ENCODE assay signal across 1 cellular context in the genomic region with DNA sequence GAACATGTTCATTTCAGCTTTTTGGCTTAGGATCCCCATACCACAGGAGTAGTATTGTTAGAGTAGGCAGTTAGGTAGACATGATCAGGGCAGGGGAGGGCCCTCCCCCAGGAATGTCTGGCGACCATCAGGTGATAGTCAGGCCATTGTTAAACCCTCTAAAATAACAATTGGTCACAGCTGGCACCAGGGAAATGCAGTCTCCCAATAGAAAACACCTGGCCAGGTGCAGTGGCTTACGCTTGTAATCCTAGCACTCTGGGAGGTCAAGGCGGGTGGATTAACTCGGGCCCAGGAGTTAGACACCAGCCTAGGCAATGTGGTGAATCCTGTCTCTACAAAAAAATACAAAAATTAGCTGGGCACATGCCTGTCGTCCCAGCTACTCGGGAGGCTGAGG.
TF ChIP-seq lines count a peak whose summit lies in the region.

No MANE protein-coding gene starts in this region.

TF ChIP-seq in GM23338, 12 proteins besides CTCF, POLR2A, EP300 and RAD21 (continued from another document):
- TF ChIP-seq, protein P1, sequence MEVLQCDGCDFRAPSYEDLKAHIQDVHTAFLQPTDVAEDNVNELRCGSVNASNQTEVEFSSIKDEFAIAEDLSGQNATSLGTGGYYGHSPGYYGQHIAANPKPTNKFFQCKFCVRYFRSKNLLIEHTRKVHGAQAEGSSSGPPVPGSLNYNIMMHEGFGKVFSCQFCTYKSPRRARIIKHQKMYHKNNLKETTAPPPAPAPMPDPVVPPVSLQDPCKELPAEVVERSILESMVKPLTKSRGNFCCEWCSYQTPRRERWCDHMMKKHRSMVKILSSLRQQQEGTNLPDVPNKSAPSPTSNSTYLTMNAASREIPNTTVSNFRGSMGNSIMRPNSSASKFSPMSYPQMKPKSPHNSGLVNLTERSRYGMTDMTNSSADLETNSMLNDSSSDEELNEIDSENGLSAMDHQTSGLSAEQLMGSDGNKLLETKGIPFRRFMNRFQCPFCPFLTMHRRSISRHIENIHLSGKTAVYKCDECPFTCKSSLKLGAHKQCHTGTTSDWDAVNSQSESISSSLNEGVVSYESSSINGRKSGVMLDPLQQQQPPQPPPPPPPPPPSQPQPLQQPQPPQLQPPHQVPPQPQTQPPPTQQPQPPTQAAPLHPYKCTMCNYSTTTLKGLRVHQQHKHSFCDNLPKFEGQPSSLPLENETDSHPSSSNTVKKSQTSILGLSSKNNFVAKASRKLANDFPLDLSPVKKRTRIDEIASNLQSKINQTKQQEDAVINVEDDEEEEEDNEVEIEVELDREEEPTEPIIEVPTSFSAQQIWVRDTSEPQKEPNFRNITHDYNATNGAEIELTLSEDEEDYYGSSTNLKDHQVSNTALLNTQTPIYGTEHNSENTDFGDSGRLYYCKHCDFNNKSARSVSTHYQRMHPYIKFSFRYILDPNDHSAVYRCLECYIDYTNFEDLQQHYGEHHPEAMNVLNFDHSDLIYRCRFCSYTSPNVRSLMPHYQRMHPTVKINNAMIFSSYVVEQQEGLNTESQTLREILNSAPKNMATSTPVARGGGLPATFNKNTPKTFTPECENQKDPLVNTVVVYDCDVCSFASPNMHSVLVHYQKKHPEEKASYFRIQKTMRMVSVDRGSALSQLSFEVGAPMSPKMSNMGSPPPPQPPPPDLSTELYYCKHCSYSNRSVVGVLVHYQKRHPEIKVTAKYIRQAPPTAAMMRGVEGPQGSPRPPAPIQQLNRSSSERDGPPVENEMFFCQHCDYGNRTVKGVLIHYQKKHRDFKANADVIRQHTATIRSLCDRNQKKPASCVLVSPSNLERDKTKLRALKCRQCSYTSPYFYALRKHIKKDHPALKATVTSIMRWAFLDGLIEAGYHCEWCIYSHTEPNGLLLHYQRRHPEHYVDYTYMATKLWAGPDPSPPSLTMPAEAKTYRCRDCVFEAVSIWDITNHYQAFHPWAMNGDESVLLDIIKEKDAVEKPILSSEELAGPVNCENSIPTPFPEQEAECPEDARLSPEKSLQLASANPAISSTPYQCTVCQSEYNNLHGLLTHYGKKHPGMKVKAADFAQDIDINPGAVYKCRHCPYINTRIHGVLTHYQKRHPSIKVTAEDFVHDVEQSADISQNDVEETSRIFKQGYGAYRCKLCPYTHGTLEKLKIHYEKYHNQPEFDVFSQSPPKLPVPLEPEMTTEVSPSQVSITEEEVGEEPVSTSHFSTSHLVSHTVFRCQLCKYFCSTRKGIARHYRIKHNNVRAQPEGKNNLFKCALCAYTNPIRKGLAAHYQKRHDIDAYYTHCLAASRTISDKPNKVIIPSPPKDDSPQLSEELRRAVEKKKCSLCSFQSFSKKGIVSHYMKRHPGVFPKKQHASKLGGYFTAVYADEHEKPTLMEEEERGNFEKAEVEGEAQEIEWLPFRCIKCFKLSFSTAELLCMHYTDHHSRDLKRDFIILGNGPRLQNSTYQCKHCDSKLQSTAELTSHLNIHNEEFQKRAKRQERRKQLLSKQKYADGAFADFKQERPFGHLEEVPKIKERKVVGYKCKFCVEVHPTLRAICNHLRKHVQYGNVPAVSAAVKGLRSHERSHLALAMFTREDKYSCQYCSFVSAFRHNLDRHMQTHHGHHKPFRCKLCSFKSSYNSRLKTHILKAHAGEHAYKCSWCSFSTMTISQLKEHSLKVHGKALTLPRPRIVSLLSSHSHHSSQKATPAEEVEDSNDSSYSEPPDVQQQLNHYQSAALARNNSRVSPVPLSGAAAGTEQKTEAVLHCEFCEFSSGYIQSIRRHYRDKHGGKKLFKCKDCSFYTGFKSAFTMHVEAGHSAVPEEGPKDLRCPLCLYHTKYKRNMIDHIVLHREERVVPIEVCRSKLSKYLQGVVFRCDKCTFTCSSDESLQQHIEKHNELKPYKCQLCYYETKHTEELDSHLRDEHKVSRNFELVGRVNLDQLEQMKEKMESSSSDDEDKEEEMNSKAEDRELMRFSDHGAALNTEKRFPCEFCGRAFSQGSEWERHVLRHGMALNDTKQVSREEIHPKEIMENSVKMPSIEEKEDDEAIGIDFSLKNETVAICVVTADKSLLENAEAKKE (CRISPR knock-in tag; IDR thresholded peaks at IDR 0.05), result no peak
- TF ChIP-seq EZH2phosphoT487 (IDR thresholded peaks at IDR 0.05; ENCODE audit: unreplicated experiment) (no peak), NANOG (IDR thresholded peaks at IDR 0.05; ENCODE audit: borderline replicate concordance) (peak; percentile 98), ZNF114 (CRISPR knock-in tag; IDR thresholded peaks at IDR 0.05) (no peak), CREB1 (CRISPR knock-in tag; IDR thresholded peaks at IDR 0.05; ENCODE audit: low read depth) (peak; percentile 67), POLR2AphosphoS5 (IDR thresholded peaks at IDR 0.05; ENCODE audit: low read depth) (peak; percentile 95), JUNB (IDR thresholded peaks at IDR 0.05; ENCODE audit: unreplicated experiment) (no peak)
- TF ChIP-seq, protein P2, sequence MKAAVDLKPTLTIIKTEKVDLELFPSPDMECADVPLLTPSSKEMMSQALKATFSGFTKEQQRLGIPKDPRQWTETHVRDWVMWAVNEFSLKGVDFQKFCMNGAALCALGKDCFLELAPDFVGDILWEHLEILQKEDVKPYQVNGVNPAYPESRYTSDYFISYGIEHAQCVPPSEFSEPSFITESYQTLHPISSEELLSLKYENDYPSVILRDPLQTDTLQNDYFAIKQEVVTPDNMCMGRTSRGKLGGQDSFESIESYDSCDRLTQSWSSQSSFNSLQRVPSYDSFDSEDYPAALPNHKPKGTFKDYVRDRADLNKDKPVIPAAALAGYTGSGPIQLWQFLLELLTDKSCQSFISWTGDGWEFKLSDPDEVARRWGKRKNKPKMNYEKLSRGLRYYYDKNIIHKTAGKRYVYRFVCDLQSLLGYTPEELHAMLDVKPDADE (IDR thresholded peaks at IDR 0.05), result peak; percentile 71
- TF ChIP-seq, protein P3, sequence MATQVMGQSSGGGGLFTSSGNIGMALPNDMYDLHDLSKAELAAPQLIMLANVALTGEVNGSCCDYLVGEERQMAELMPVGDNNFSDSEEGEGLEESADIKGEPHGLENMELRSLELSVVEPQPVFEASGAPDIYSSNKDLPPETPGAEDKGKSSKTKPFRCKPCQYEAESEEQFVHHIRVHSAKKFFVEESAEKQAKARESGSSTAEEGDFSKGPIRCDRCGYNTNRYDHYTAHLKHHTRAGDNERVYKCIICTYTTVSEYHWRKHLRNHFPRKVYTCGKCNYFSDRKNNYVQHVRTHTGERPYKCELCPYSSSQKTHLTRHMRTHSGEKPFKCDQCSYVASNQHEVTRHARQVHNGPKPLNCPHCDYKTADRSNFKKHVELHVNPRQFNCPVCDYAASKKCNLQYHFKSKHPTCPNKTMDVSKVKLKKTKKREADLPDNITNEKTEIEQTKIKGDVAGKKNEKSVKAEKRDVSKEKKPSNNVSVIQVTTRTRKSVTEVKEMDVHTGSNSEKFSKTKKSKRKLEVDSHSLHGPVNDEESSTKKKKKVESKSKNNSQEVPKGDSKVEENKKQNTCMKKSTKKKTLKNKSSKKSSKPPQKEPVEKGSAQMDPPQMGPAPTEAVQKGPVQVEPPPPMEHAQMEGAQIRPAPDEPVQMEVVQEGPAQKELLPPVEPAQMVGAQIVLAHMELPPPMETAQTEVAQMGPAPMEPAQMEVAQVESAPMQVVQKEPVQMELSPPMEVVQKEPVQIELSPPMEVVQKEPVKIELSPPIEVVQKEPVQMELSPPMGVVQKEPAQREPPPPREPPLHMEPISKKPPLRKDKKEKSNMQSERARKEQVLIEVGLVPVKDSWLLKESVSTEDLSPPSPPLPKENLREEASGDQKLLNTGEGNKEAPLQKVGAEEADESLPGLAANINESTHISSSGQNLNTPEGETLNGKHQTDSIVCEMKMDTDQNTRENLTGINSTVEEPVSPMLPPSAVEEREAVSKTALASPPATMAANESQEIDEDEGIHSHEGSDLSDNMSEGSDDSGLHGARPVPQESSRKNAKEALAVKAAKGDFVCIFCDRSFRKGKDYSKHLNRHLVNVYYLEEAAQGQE (IDR thresholded peaks at IDR 0.05; ENCODE audit: unreplicated experiment), result no peak
